Comparison of ENCODE assay signal across 26 cellular contexts in the genomic region with DNA sequence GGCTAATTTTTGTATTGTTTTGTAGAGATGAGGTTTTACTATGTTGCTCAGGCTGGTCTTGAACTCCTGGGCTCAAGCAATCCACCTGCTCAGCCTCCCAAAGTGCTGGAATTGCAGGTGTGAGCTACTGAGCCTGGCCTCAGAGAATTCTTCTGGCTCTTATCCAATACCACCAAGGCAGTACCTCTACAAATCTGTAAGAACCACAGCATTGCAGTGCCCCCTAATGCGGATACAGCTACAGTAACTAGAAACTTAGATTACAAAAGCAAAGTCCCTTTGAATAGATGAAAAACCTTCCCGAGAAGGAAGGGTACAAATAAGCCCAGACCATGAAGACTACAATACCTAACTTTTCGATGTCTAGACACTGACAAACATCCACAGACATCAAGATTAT.
"Had no signal": no experiment of that assay in that cellular context is flagged by ENCODE, and none has a peak within 500 bp of the region (broad histone marks: within the 10 kb centered on the region; RNA-seq: fewer than 3 reads in every experiment).

No MANE protein-coding gene starts in this region.

- H3K9me3 ChIP-seq: lower lobe of right lung, neutrophil, ovary, right lobe of liver, uterus had no signal

- DNase-seq: hippocampal formation; immature natural killer cell; kidney; left colon; left lung; lower lobe of right lung; mammary epithelial cell; mesenchymal stem cell; naive thymus-derived CD8-positive, alpha-beta T cell; occipital lobe; ovary; right lobe of liver; stimulated activated CD4-positive, alpha-beta T cell treated with anti-CD3 and anti-CD28 coated beads, Interleukin-1b, Interleukin-23, amount 100 ng/mL, for 48 hours; stimulated activated CD4-positive, alpha-beta T cell treated with anti-CD3 and anti-CD28 coated beads, Interleukin-2, amount 100 ng/mL, for 48 hours; stimulated activated CD4-positive, alpha-beta T cell treated with anti-CD3 and anti-CD28 coated beads, Interleukin-4, amount 100 ng/mL, for 4 hours; stimulated activated CD8-positive, alpha-beta memory T cell treated with anti-CD3 and anti-CD28 coated beads, Interleukin-4, amount 100 ng/mL, for 48 hours; stimulated activated naive CD4-positive, alpha-beta T cell treated with Interleukin-2 at 50 U/mL for 16 hours; stimulated activated naive CD8-positive, alpha-beta T cell treated with anti-CD3 and anti-CD28 coated beads, Interleukin-15, amount 100 ng/mL, for 72 hours; substantia nigra; uterus had no signal

- H3K36me3 ChIP-seq: left lung, lower lobe of right lung, neutrophil, ovary, right atrium auricular region, right lobe of liver, tibial nerve, uterus had no signal

- H3K4me3 ChIP-seq: left lung, lower lobe of right lung, ovary, right atrium auricular region, right lobe of liver, smooth muscle cell, tibial nerve, uterus had no signal

- H3K27me3 ChIP-seq: left lung, neutrophil, ovary, right atrium auricular region, right lobe of liver, tibial nerve, uterus had no signal

- H3K4me2 ChIP-seq: smooth muscle cell had no signal

- ATAC-seq: left colon; left lung; lower lobe of right lung; naive thymus-derived CD8-positive, alpha-beta T cell; right lobe of liver; stimulated activated memory B cell treated with anti-CD40 and anti-IgM and Interleukin-4, amounts not matched to agents 10 μg/mL and 1 μg/mL and 100 μg/mL, for 72 hours; stimulated activated naive CD8-positive, alpha-beta T cell treated with anti-CD3 and anti-CD28 coated beads, Interleukin-15, amount 100 ng/mL, for 72 hours had no signal

- H3K27ac ChIP-seq: left lung, lower lobe of right lung, neutrophil, ovary, right atrium auricular region, right lobe of liver, tibial nerve, uterus had no signal

- FAIRE-seq: islet of Langerhans, kidney had no signal

- H3K4me1 ChIP-seq: left lung, lower lobe of right lung, right atrium auricular region, right lobe of liver, tibial nerve, uterus had no signal
